Comparison of ENCODE assay signal across 8 cellular contexts in genomic region chr12:131830335-131831020, GRCh38. TPM values are rescaled to one million over a fixed set of nuclear protein-coding genes. Genes with fewer than 3 reads are reported as not detected.
DNase-seq lines count a peak whose midpoint lies in the region; ATAC-seq and TF ChIP-seq lines count a peak whose summit lies in the region.

No MANE protein-coding gene starts in this region.

- H3K27ac ChIP-seq in GM23248: peak overlapping the region; percentile 74

- peak overlapping the region; percentile 73 for H3K9ac ChIP-seq in GM23248

- H3K4me3 ChIP-seq in GM23248: peak overlapping the region; percentile 74

- peak; percentile 57 for TF ChIP-seq CTCF in neural crest cell (conservative IDR thresholded peaks at IDR 0.05)

- no peak overlapping the region for H3K27ac Mint-ChIP-seq in activated naive CD8-positive, alpha-beta T cell treated with anti-CD3 and anti-CD28 coated beads, Interleukin-2, amount 50 U/mL, for 24 hours
- H3K27ac Mint-ChIP-seq in neural crest cell (ENCODE audit: unreplicated experiment): no peak overlapping the region

- peak; percentile 37 for ATAC-seq in activated naive CD8-positive, alpha-beta T cell treated with anti-CD3 and anti-CD28 coated beads, Interleukin-2, amount 50 U/mL, for 24 hours
- no peak for ATAC-seq in GM19324 (IDR thresholded peaks at IDR 0.05; ENCODE audit: low FRiP score, unreplicated experiment)

- H3K79me2 ChIP-seq in GM23248 (ENCODE audit: insufficient read depth): peaks cover 28% of the 10 kb centered on the region

- no peaks in the 10 kb centered on the region for H3K36me3 Mint-ChIP-seq in activated naive CD8-positive, alpha-beta T cell treated with anti-CD3 and anti-CD28 coated beads, Interleukin-2, amount 50 U/mL, for 24 hours (ENCODE audit: low read depth)
- no peaks in the 10 kb centered on the region for H3K36me3 Mint-ChIP-seq in neural crest cell (ENCODE audit: low read depth)

- no peaks in the 10 kb centered on the region for H3K27me3 ChIP-seq in GM23248 (replicated peaks; ENCODE audit: insufficient read depth)

- peaks cover 15% of the 10 kb centered on the region for H3F3A ChIP-seq in GM23248 (ENCODE audit: insufficient read depth)

- H3K4me3 Mint-ChIP-seq in activated naive CD8-positive, alpha-beta T cell treated with anti-CD3 and anti-CD28 coated beads, Interleukin-2, amount 50 U/mL, for 24 hours: peak overlapping the region; percentile 14
- H3K4me3 Mint-ChIP-seq in neural crest cell: peak overlapping the region; percentile 88

- peak overlapping the region; percentile 80 for H3K4me2 ChIP-seq in GM23248 (ENCODE audit: unreplicated experiment)

- H3K4me1 Mint-ChIP-seq in activated naive CD8-positive, alpha-beta T cell treated with anti-CD3 and anti-CD28 coated beads, Interleukin-2, amount 50 U/mL, for 24 hours: peaks cover 14% of the 10 kb centered on the region
- H3K4me1 Mint-ChIP-seq in neural crest cell: peaks cover 6% of the 10 kb centered on the region

- no peaks in the 10 kb centered on the region for H3K9me3 Mint-ChIP-seq in activated naive CD8-positive, alpha-beta T cell treated with anti-CD3 and anti-CD28 coated beads, Interleukin-2, amount 50 U/mL, for 24 hours
- no peaks in the 10 kb centered on the region for H3K9me3 Mint-ChIP-seq in neural crest cell

- peak; percentile 82 for DNase-seq in D341Med (ENCODE audit: low spot score)
- peak; percentile 97 for DNase-seq in GM23248
- peak; percentile 67 to 96 for DNase-seq in NCI-H526 (lab: John Stamatoyannopoulos, UW)
- peak; percentile 43 for DNase-seq in activated naive CD8-positive, alpha-beta T cell treated with anti-CD3 and anti-CD28 coated beads, Interleukin-2, amount 50 U/mL, for 24 hours
- DNase-seq in glomerular visceral epithelial cell (ENCODE audit: extremely low spot score): peak; percentile 64
- DNase-seq in neural crest cell (ENCODE audit: low read depth, low spot score): peak; percentile 76
- DNase-seq in NCI-H446 (lab: John Stamatoyannopoulos, UW): no peak

- peak overlapping the region; percentile 64 for H2AFZ ChIP-seq in GM23248

- WGBS in GM23248 (ENCODE audit: low coverage in 1 of 2, low lambda C conversion rate in 2 of 2, missing lambda C conversion rate in 2 of 2), 2 experiments: 1 to 3% methylated on average over 29 to 49 of the region's 57 CpGs

- H3K9me3 ChIP-seq in GM23248 (ENCODE audit: low read depth): no peaks in the 10 kb centered on the region

- no peaks in the 10 kb centered on the region for H4K20me1 ChIP-seq in GM23248 (ENCODE audit: insufficient read depth)

- H3K4me1 ChIP-seq in GM23248 (ENCODE audit: insufficient read depth): peaks cover 3% of the 10 kb centered on the region; the same call in 1 of the 2 replicates

- no peaks in the 10 kb centered on the region for H3K9me2 ChIP-seq in GM23248 (ENCODE audit: insufficient read depth)

- H3K36me3 ChIP-seq in GM23248 (ENCODE audit: low read depth): no peaks in the 10 kb centered on the region

- peaks cover 41% of the 10 kb centered on the region for H3K27me3 Mint-ChIP-seq in activated naive CD8-positive, alpha-beta T cell treated with anti-CD3 and anti-CD28 coated beads, Interleukin-2, amount 50 U/mL, for 24 hours
- peaks cover 52% of the 10 kb centered on the region for H3K27me3 Mint-ChIP-seq in neural crest cell (ENCODE audit: low read depth)

- in situ Hi-C loops in GM23248 (cut with MboI): no loop called here

RNA-seq across cellular contexts. Expression of gene MMP17, which starts 2.3 kb away (rescaled TPM):
- total RNA-seq in GM23248 (2014; rRNA removed; shearing (Covaris generic)): 36.5 and 52.1 TPM in 2 replicates
- polyA plus RNA-seq in GM23248 (2016; fragmentation: Nextera tagmentation; extraction: Ambion mirVana): 10.1 and 13.8 TPM in 2 replicates
- total RNA-seq in neural crest cell: 90.9 and 94.8 TPM in 2 replicates

Comparison
In these comparisons a context has a peak if more than half of its experiments do, and no peak if none do; other contexts are left out.
1. DNase-seq: peak in D341Med (single experiment), GM23248 (single experiment), NCI-H526 (2 of 2), activated naive CD8-positive, alpha-beta T cell treated with anti-CD3 and anti-CD28 coated beads, Interleukin-2, amount 50 U/mL, for 24 hours (single experiment), glomerular visceral epithelial cell (single experiment) and neural crest cell (single experiment); none in NCI-H446 (0 of 2).